ENCODE assay signal across 10 cellular contexts in genomic region chr1:183652547-183653467, GRCh38. TPM values are rescaled to one million over a fixed set of nuclear protein-coding genes. Genes with fewer than 3 reads are reported as not detected.
DNase-seq lines count a peak whose midpoint lies in the region; ATAC-seq, FAIRE-seq and TF ChIP-seq lines count a peak whose summit lies in the region.
"Had no signal": no experiment of that assay in that cellular context is flagged by ENCODE, and none has a peak within 500 bp of the region (broad histone marks: within the 10 kb centered on the region; RNA-seq: fewer than 3 reads in every experiment).

APOBEC4 (minus strand) TSS chr1:183653316; CDS start chr1:183648781, 4,535 bp downstream.

- H3K4me3 Mint-ChIP-seq in activated T-helper 2 cell treated with anti-CD3 and anti-CD28 coated beads, Interferon-gamma antibody, Interleukin-2, Interleukin-4, amounts not matched to agents 10 μg/mL and 5 μg/mL and 100 μg/mL, durations not matched to agents 14 hours and 24 hours and 36 hours (ENCODE audit: low read depth), result no peak within 1 kb of the TSS

- H3K27ac Mint-ChIP-seq in activated T-helper 2 cell treated with anti-CD3 and anti-CD28 coated beads, Interferon-gamma antibody, Interleukin-2, Interleukin-4, amounts not matched to agents 10 μg/mL and 5 μg/mL and 100 μg/mL, durations not matched to agents 14 hours and 24 hours and 36 hours, result peak within 1 kb of the TSS; percentile 77

- no peaks in the 10 kb centered on the region for H3K9me3 Mint-ChIP-seq in activated T-helper 2 cell treated with anti-CD3 and anti-CD28 coated beads, Interferon-gamma antibody, Interleukin-2, Interleukin-4, amounts not matched to agents 10 μg/mL and 5 μg/mL and 100 μg/mL, durations not matched to agents 14 hours and 24 hours and 36 hours

- H3K36me3 ChIP-seq in lung (ENCODE audit: control insufficient read depth in 2 of 2, insufficient read depth in 2 of 2, low read length in 2 of 2), result no peaks in the 10 kb centered on the region
- H3K36me3 ChIP-seq: uterus had no signal

- 55 to 56% methylated on average over 5 of the region's 5 CpGs for WGBS in lung, 2 donors

- intact Hi-C loops in activated T-helper 2 cell treated with anti-CD3 and anti-CD28 coated beads, Interferon-gamma antibody, Interleukin-2, Interleukin-4, amounts not matched to agents 10 μg/mL and 5 μg/mL and 100 μg/mL, durations not matched to agents 14 hours and 24 hours and 36 hours (cut with micrococcal nuclease), result loop anchor here (1.0 to 5.0 kb wide), 4 partner anchors 20 to 508 kb away; partner anchors contain the start of gene TSEN15

- ATAC-seq in GM18520 (IDR thresholded peaks at IDR 0.05; ENCODE audit: unreplicated experiment), result peak; percentile 7
- no peak for ATAC-seq in lung (ENCODE audit: insufficient read depth, low FRiP score)
- no peak for ATAC-seq in HG02759 (IDR thresholded peaks at IDR 0.05; ENCODE audit: unreplicated experiment)
- ATAC-seq: Panc1 had no signal

- H3K4me1 ChIP-seq in lung (ENCODE audit: control insufficient read depth in 2 of 2, insufficient read depth in 2 of 2, low read length in 2 of 2), result peaks cover 0 to 35% of the 10 kb centered on the region in 2 donors
- H3K4me1 ChIP-seq: uterus had no signal

- no peak for FAIRE-seq in RCC 7860 (lab: Jason Lieb, UNC)

- H3K27me3 Mint-ChIP-seq in activated T-helper 2 cell treated with anti-CD3 and anti-CD28 coated beads, Interferon-gamma antibody, Interleukin-2, Interleukin-4, amounts not matched to agents 10 μg/mL and 5 μg/mL and 100 μg/mL, durations not matched to agents 14 hours and 24 hours and 36 hours (ENCODE audit: low read depth), result no peaks in the 10 kb centered on the region

- H3K4me1 Mint-ChIP-seq in activated T-helper 2 cell treated with anti-CD3 and anti-CD28 coated beads, Interferon-gamma antibody, Interleukin-2, Interleukin-4, amounts not matched to agents 10 μg/mL and 5 μg/mL and 100 μg/mL, durations not matched to agents 14 hours and 24 hours and 36 hours (ENCODE audit: low read depth), result peaks cover 38% of the 10 kb centered on the region

- peak within 1 kb of the TSS; percentile 21 to 50 for H3K27ac ChIP-seq in lung (ENCODE audit: low read depth in 1 of 2, low read length in 1 of 2)
- H3K27ac ChIP-seq: uterus had no signal

- no peak for TF ChIP-seq CTCF in lung (IDR thresholded peaks at IDR 0.05; ENCODE audit: control extremely low read depth, extremely low read depth)

- no peaks in the 10 kb centered on the region for H3K9me3 ChIP-seq in lung (ENCODE audit: control insufficient read depth in 2 of 2, insufficient read depth in 1 of 2, low read length in 1 of 2)
- H3K9me3 ChIP-seq: uterus had no signal

- no peaks in the 10 kb centered on the region for H3K27me3 ChIP-seq in lung (ENCODE audit: control insufficient read depth, insufficient read depth)
- H3K27me3 ChIP-seq: uterus had no signal

- no peak within 1 kb of the TSS for H3K4me3 ChIP-seq in lung
- H3K4me3 ChIP-seq: uterus had no signal

- TF ChIP-seq POLR2A in erythroblast (IDR thresholded peaks at IDR 0.05; ENCODE audit: low read length), result no peak

- DNase-seq in NCI-H1105 (lab: John Stamatoyannopoulos, UW) (peak; percentile 6), lung (ENCODE audit: low spot score) (no peak), germinal center (ENCODE audit: low spot score) (no peak), erythroblast (lab: John Stamatoyannopoulos, UW) (no peak), RCC 7860 (ENCODE audit: low spot score) (no peak)
- DNase-seq in activated T-helper 2 cell treated with anti-CD3 and anti-CD28 coated beads, Interferon-gamma antibody, Interleukin-2, Interleukin-4, amounts not matched to agents 10 μg/mL and 5 μg/mL and 100 μg/mL, durations not matched to agents 14 hours and 24 hours and 36 hours (ENCODE audit: low spot score), result no peak
- DNase-seq: uterus had no signal

- H3K36me3 Mint-ChIP-seq in activated T-helper 2 cell treated with anti-CD3 and anti-CD28 coated beads, Interferon-gamma antibody, Interleukin-2, Interleukin-4, amounts not matched to agents 10 μg/mL and 5 μg/mL and 100 μg/mL, durations not matched to agents 14 hours and 24 hours and 36 hours (ENCODE audit: low read depth), result no peaks in the 10 kb centered on the region

RNA-seq across cellular contexts. Expression of gene APOBEC4, which starts in this region (rescaled TPM):
- total RNA-seq in activated T-helper 2 cell treated with anti-CD3 and anti-CD28 coated beads, Interferon-gamma antibody, Interleukin-2, Interleukin-4, amounts not matched to agents 10 μg/mL and 5 μg/mL and 100 μg/mL, durations not matched to agents 14 hours and 24 hours and 36 hours, result not detected in 2 replicates
- 1 to 10 TPM; 3.3 to 5.3 TPM for total RNA-seq in lung
- 1 to 10 TPM; 1.4 to 2.9 TPM for polyA plus RNA-seq in lung
